10 cellular contexts compared by ENCODE assay signal in the genomic region with DNA sequence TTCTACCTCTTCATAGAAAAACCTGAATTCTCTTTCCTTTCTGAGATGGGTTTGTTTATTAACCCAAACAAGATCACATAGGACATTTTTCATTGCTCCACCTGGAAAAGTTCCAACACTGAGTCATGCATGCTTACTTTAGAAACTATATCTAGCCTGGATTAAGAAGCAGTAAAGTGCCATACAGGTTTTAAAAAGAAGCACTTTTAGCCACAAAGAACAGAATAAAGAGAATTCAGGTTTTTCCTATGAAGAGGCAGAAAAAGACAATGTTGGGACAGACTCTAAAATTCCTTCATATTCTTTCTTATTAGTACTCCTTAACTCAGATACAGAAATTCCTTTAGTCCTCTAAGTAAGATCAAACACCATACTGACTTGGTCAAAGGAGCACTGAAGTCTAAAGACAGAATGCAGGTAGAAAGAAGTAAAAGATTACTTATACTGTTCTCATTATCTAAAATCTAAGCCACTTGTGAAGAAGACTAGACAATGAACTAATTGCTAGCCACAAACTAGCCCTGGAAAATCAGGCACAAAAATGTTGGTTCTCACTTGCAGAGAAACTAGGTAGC.
DNase-seq lines count a peak whose midpoint lies in the region; ATAC-seq and TF ChIP-seq lines count a peak whose summit lies in the region.
"Had no signal": no experiment of that assay in that cellular context is flagged by ENCODE, and none has a peak within 500 bp of the region (broad histone marks: within the 10 kb centered on the region; RNA-seq: fewer than 3 reads in every experiment).

No MANE protein-coding gene starts in this region.

- no peaks in the 10 kb centered on the region for H3K36me3 ChIP-seq in brain microvascular endothelial cell (replicated peaks)
- no peaks in the 10 kb centered on the region for H3K36me3 ChIP-seq in gastroesophageal sphincter
- H3K36me3 ChIP-seq in testis (ENCODE audit: low read depth, missing control alignments) = no peaks in the 10 kb centered on the region

- no peak for DNase-seq in Right ventricle myocardium superior
- no peak for DNase-seq in cardiac septum (ENCODE audit: low spot score)
- DNase-seq in brain microvascular endothelial cell = peak; percentile 86
- DNase-seq in kidney glomerular epithelial cell (lab: John Stamatoyannopoulos, UW) = peak; percentile 88
- DNase-seq in ureter (ENCODE audit: low spot score) = peak; percentile 54
- DNase-seq in testis = no peak

- TF ChIP-seq EP300 in gastroesophageal sphincter (IDR thresholded peaks at IDR 0.05) = no peak

- H3K27me3 ChIP-seq in brain microvascular endothelial cell (replicated peaks) = no peaks in the 10 kb centered on the region
- H3K27me3 ChIP-seq in gastroesophageal sphincter = no peaks in the 10 kb centered on the region
- no peaks in the 10 kb centered on the region for H3K27me3 ChIP-seq in testis

- H3K27ac ChIP-seq in brain microvascular endothelial cell = no peak overlapping the region
- H3K27ac ChIP-seq in gastroesophageal sphincter = no peak overlapping the region
- no peak overlapping the region for H3K27ac ChIP-seq in testis
- H3K27ac ChIP-seq: KMS-11 had no signal

- intact Hi-C loops in Right ventricle myocardium superior (cut with DNase I) = no loop called here
- intact Hi-C loops in cardiac septum (cut with DNase I) = no loop called here
- intact Hi-C loops in testis (cut with DNase I; ENCODE audit: low total_unique reads) = no loop called here

- H3K4me3 ChIP-seq in brain microvascular endothelial cell (ENCODE audit: low read depth, low read length) (no peak overlapping the region), gastroesophageal sphincter (no peak overlapping the region), testis (no peak overlapping the region)

- H3K4me1 ChIP-seq in gastroesophageal sphincter (peaks cover 0 to 24% (median 3%) of the 10 kb centered on the region in 3 donors), testis (no peaks in the 10 kb centered on the region)

- ATAC-seq in Right ventricle myocardium superior (ENCODE audit: poor library complexity) = peak; percentile 79
- ATAC-seq in gastroesophageal sphincter = no peak
- ATAC-seq in HG03520 (IDR thresholded peaks at IDR 0.05; ENCODE audit: unreplicated experiment) = no peak
- ATAC-seq: activated CD4-positive, CD25-positive, alpha-beta regulatory T cell treated with anti-CD3 and anti-CD28 coated beads, Interleukin-2, amount 50 U/mL, for 24 hours had no signal

- in situ Hi-C loops in brain microvascular endothelial cell (cut with HindIII; ENCODE audit: low pct_ligation_motif_present, low sequenced_read_pairs) = no loop called here

- no peaks in the 10 kb centered on the region for H3K9me3 ChIP-seq in gastroesophageal sphincter
- no peaks in the 10 kb centered on the region for H3K9me3 ChIP-seq in testis

- TF ChIP-seq CTCF in brain microvascular endothelial cell (IDR thresholded peaks at IDR 0.05; ENCODE audit: low read depth, low read length, missing control alignments) (no peak), gastroesophageal sphincter (IDR thresholded peaks at IDR 0.05) (no peak), testis (IDR thresholded peaks at IDR 0.05) (no peak)

- no peak for TF ChIP-seq POLR2A in gastroesophageal sphincter (IDR thresholded peaks at IDR 0.05)
- TF ChIP-seq POLR2A in testis (IDR thresholded peaks at IDR 0.05) = no peak

Comparison
In these comparisons a context has a peak if more than half of its experiments do, and no peak if none do; other contexts are left out.
1. DNase-seq: peak in brain microvascular endothelial cell (single experiment), kidney glomerular epithelial cell (single experiment) and ureter (single experiment); none in Right ventricle myocardium superior (single experiment), cardiac septum (single experiment) and testis (single experiment).